Comparison of ENCODE assay signal across 12 cellular contexts in genomic region chr9:131475956-131476776, GRCh38. TPM values are rescaled to one million over a fixed set of nuclear protein-coding genes. Genes with fewer than 3 reads are reported as not detected.
DNase-seq lines count a peak whose midpoint lies in the region; ATAC-seq, FAIRE-seq and TF ChIP-seq lines count a peak whose summit lies in the region.
"Had no signal": no experiment of that assay in that cellular context is flagged by ENCODE, and none has a peak within 500 bp of the region (broad histone marks: within the 10 kb centered on the region; RNA-seq: fewer than 3 reads in every experiment).

No MANE protein-coding gene starts in this region.

- no peak overlapping the region for H3K27ac ChIP-seq in C4-2B
- peak overlapping the region in 21 of 59 donors; percentile 6 to 76 (median 27) for H3K27ac ChIP-seq in dorsolateral prefrontal cortex
- peak overlapping the region; percentile 10 for H3K27ac ChIP-seq in mesodermal cell (ENCODE audit: low read depth, low read length, severe bottlenecking)

- H3K9me3 ChIP-seq in Loucy (ENCODE audit: insufficient read depth, low read depth, low read length) (no peaks in the 10 kb centered on the region), mesodermal cell (ENCODE audit: control insufficient read depth, low read length) (no peaks in the 10 kb centered on the region)

- WGBS in mesodermal cell (ENCODE audit: insufficient coverage in 2 of 2), 2 experiments = 95 to 96% methylated on average over 24 to 36 of the region's 40 CpGs

- H3F3A ChIP-seq in Loucy (ENCODE audit: low read depth) = no peaks in the 10 kb centered on the region

- H3K4me1 ChIP-seq in Loucy (ENCODE audit: insufficient read depth, low read length, poor library complexity, severe bottlenecking) (no peaks in the 10 kb centered on the region), mesodermal cell (ENCODE audit: control insufficient read depth, insufficient read depth, low read length, poor library complexity, severe bottlenecking) (peaks cover 3% of the 10 kb centered on the region)

- H3K79me2 ChIP-seq in Loucy (ENCODE audit: insufficient read depth, low read length) = no peaks in the 10 kb centered on the region

- DNase-seq in dorsolateral prefrontal cortex = peak in 3 of 10 donors; percentile 40 to 62 (median 42)
- no peak for DNase-seq in SW480 (ENCODE audit: low spot score)
- DNase-seq in frontal cortex (ENCODE audit: low spot score in 2 of 2) = no peak
- DNase-seq: DMS 273 treated with DMSO at 0.1 percent for 48 hours; NCI-H524; stimulated activated naive CD4-positive, alpha-beta T cell had no signal

- H3K9ac ChIP-seq in Loucy (ENCODE audit: low read depth, low read length, poor library complexity, severe bottlenecking) = no peak overlapping the region

- intact Hi-C loops in dorsolateral prefrontal cortex (cut with DNase I) = loop anchor here (5.0 kb wide), 2 partner anchors 84 to 124 kb away; partner anchors contain the start of gene PRRC2B (in 2 of the 2)

- H3K4me2 ChIP-seq in Loucy (ENCODE audit: low read depth, low read length, poor library complexity, severe bottlenecking) = no peak overlapping the region

- no peak overlapping the region for H2AFZ ChIP-seq in Loucy (ENCODE audit: low read length)

- FAIRE-seq in frontal cortex (lab: Jason Lieb, UNC) = no peak

- peaks cover 45% of the 10 kb centered on the region for H4K20me1 ChIP-seq in Loucy (ENCODE audit: insufficient read depth, low read length, poor library complexity, severe bottlenecking)

- no peak overlapping the region for H3K4me3 ChIP-seq in Loucy (ENCODE audit: low read length, poor library complexity, severe bottlenecking)
- no peak overlapping the region for H3K4me3 ChIP-seq in dorsolateral prefrontal cortex
- no peak overlapping the region for H3K4me3 ChIP-seq in mesodermal cell (ENCODE audit: extremely low read depth, insufficient read depth, low read length, poor library complexity, severe bottlenecking)

- no peaks in the 10 kb centered on the region for H3K9me2 ChIP-seq in Loucy (replicated peaks; ENCODE audit: low read depth, low read length)

- H3K27me3 ChIP-seq in Loucy (ENCODE audit: insufficient read depth, low read length, poor library complexity, severe bottlenecking) (no peaks in the 10 kb centered on the region), dorsolateral prefrontal cortex (no peaks in the 10 kb centered on the region)

- TF ChIP-seq CTCF in C4-2B (conservative IDR thresholded peaks at IDR 0.05) (peak; percentile 53), Loucy (conservative IDR thresholded peaks at IDR 0.05; ENCODE audit: low read length) (peak; percentile 34), dorsolateral prefrontal cortex (IDR thresholded peaks at IDR 0.05 in 54 of 56, conservative IDR thresholded peaks at IDR 0.05 in 2 of 56; ENCODE audit: low read depth in 1 of 56, partially characterized antibody in 56 of 56) (peak in 54 of 56 donors; percentile 26 to 67 (median 51))

- ATAC-seq in HG02840 (IDR thresholded peaks at IDR 0.05; ENCODE audit: low FRiP score, unreplicated experiment) (no peak), HG02610 (IDR thresholded peaks at IDR 0.05; ENCODE audit: unreplicated experiment) (no peak)
- ATAC-seq: activated CD4-positive, CD25-positive, alpha-beta regulatory T cell treated with anti-CD3 and anti-CD28 coated beads, Interleukin-2, amount 50 U/mL, for 24 hours had no signal

- peaks cover 93% of the 10 kb centered on the region for H3K36me3 ChIP-seq in Loucy (ENCODE audit: insufficient read depth, low read length)
- H3K36me3 ChIP-seq in mesodermal cell (ENCODE audit: control insufficient read depth, insufficient read depth, low read length) = peaks cover 92% of the 10 kb centered on the region

RNA-seq across cellular contexts. Expression of gene POMT1, which starts 26.6 kb away (rescaled TPM):
- total RNA-seq in dorsolateral prefrontal cortex (100 to 1,000 TPM in 1 of 120 experiments, 10 to 100 TPM in 119; 34.7 to 106 (median 58.6) TPM), frontal cortex (42.4 TPM)
- polyA plus RNA-seq in mesodermal cell (2013, experiment 1 of 2) = 26.4 TPM
- 24.8 TPM for polyA plus RNA-seq in mesodermal cell (2013, experiment 2 of 2)

RNA-seq across cellular contexts. Expression of gene UCK1, which starts 54.9 kb away (rescaled TPM):
- total RNA-seq in dorsolateral prefrontal cortex = 10 to 100 TPM; 29.3 to 64.4 (median 39.2) TPM
- 17.8 TPM for polyA plus RNA-seq in mesodermal cell (2013, experiment 1 of 2)
- polyA plus RNA-seq in mesodermal cell (2013, experiment 2 of 2) = 14.5 TPM
- total RNA-seq in frontal cortex = 15.5 TPM
